8 cellular contexts compared by ENCODE assay signal in genomic region chr19:23762548-23762883, GRCh38. TPM values are rescaled to one million over a fixed set of nuclear protein-coding genes. Genes with fewer than 3 reads are reported as not detected.
DNase-seq lines count a peak whose midpoint lies in the region; ATAC-seq, FAIRE-seq and TF ChIP-seq lines count a peak whose summit lies in the region.

No MANE protein-coding gene starts in this region.

- no peak overlapping the region for H2BK20ac ChIP-seq in H1 (ENCODE audit: low read length)

- peaks cover 4% of the 10 kb centered on the region; the same call in 1 of the 2 replicates for H3K23me2 ChIP-seq in H1 (ENCODE audit: low read depth, low read length)

- DNase-seq in CD14-positive monocyte (ENCODE audit: low spot score): no peak
- no peak for DNase-seq in PC-3
- peak in 1 of 2 experiments; percentile 30 for DNase-seq in H1 (ENCODE audit: low read depth in 1 of 2, low spot score in 2 of 2)
- no peak for DNase-seq in neuronal stem cell (ENCODE audit: low spot score)
- DNase-seq in WERI-Rb-1: no peak
- DNase-seq in HK-2 (ENCODE audit: unreplicated experiment): no peak
- no peak for DNase-seq in kidney glomerular epithelial cell (lab: John Stamatoyannopoulos, UW)

- H3K14ac ChIP-seq in H1 (ENCODE audit: insufficient read length) (no peak overlapping the region), neuronal stem cell (ENCODE audit: low read length) (no peak overlapping the region)

- POLR2A ChIA-PET in PC-3 (lab: Charles Lee; ENCODE audit: unreplicated experiment): no interaction called here
- POLR2A ChIA-PET in H1 (lab: Charles Lee; ENCODE audit: partially characterized antibody): interaction anchor here (0.7 to 2.4 kb wide), 18 partner anchors 10 to 687 kb away, joined by 3 to 20 read pairs (median 6); partner anchors contain the start of genes ZNF254 and ZNF675

- H3K4ac ChIP-seq in H1 (replicated peaks; ENCODE audit: insufficient read length, low read depth, low read length): no peak overlapping the region
- no peak overlapping the region for H3K4ac ChIP-seq in neuronal stem cell (ENCODE audit: low read length)

- H3K18ac ChIP-seq in H1 (ENCODE audit: extremely low read depth, low read length) (no peak overlapping the region), neuronal stem cell (ENCODE audit: low read length) (no peak overlapping the region)

- H3K4me1 ChIP-seq in PC-3 (ENCODE audit: insufficient read depth, low read length) (peaks cover 5% of the 10 kb centered on the region; the same call in 1 of the 2 replicates), H1 (replicated peaks in 1 of 4; ENCODE audit: control insufficient read depth in 3 of 4, insufficient read depth in 4 of 4, low read length in 3 of 4) (no peaks in the 10 kb centered on the region; a peak in 3 of 7 replicates), neuronal stem cell (ENCODE audit: control insufficient read depth in 2 of 2, insufficient read depth in 1 of 2, low read depth in 1 of 2, low read length in 2 of 2) (no peaks in the 10 kb centered on the region)

- H3K4me3 Mint-ChIP-seq in CD14-positive monocyte: peak overlapping the region; percentile 89 to 91

- TF ChIP-seq CTCF in CD14-positive monocyte (IDR thresholded peaks at IDR 0.05) (no peak), PC-3 (conservative IDR thresholded peaks at IDR 0.05; ENCODE audit: low read depth, low read length) (no peak), H1 (IDR thresholded peaks at IDR 0.05; ENCODE audit: control extremely low read depth in 1 of 3, insufficient read depth in 1 of 3, low read depth in 1 of 3, low read length in 3 of 3) (no peak), WERI-Rb-1 (IDR thresholded peaks at IDR 0.05; ENCODE audit: low read depth, low read length) (no peak)

- no peak for TF ChIP-seq RAD21 in H1 (IDR thresholded peaks at IDR 0.05 in 1 of 2, conservative IDR thresholded peaks at IDR 0.05 in 1 of 2; ENCODE audit: low read depth in 2 of 2, low read length in 2 of 2)

- H4K8ac ChIP-seq in H1 (ENCODE audit: extremely low read depth, insufficient read depth, low read length) (no peak overlapping the region), neuronal stem cell (ENCODE audit: low read depth, low read length) (no peak overlapping the region)

- no peak for ATAC-seq in PC-3
- ATAC-seq in GM19328 (IDR thresholded peaks at IDR 0.05; ENCODE audit: unreplicated experiment): no peak

- 57% methylated on average over 9 of the region's 9 CpGs; no CpG with 5 or more reads in 1 of the 2 experiments for WGBS in H1 (ENCODE audit: extremely low coverage in 1 of 2, insufficient coverage in 1 of 2, insufficient read length in 1 of 2, insufficient replicate concordance in 2 of 2, low coverage in 1 of 2, low lambda C conversion rate in 2 of 2, missing lambda C conversion rate in 1 of 2), 2 experiments
- no CpG with 5 or more reads among the region's 9 CpGs for WGBS in neuronal stem cell (ENCODE audit: extremely low coverage in 2 of 2, insufficient read length in 2 of 2, insufficient replicate concordance in 1 of 2), 2 donors

- CTCF ChIA-PET in PC-3 (lab: Charles Lee): no interaction called here
- CTCF ChIA-PET in H1 (lab: Charles Lee; ENCODE audit: partially characterized antibody): no interaction called here

- H3K9me3 Mint-ChIP-seq in CD14-positive monocyte: peaks cover 12 to 68% (median 49%) of the 10 kb centered on the region in 7 donors

- intact Hi-C loops in CD14-positive monocyte (cut with micrococcal nuclease): no loop called here
- intact Hi-C loops in PC-3 (cut with micrococcal nuclease): loop anchor here (5.0 kb wide), 1 partner anchor 75 kb away; the partner anchor contains the start of gene ZNF675

- H2BK5ac ChIP-seq in H1 (ENCODE audit: low read depth, low read length): no peak overlapping the region
- H2BK5ac ChIP-seq in neuronal stem cell (ENCODE audit: low read length): no peak overlapping the region

- H4K20me1 ChIP-seq in PC-3 (ENCODE audit: low read length) (no peaks in the 10 kb centered on the region), H1 (replicated peaks in 1 of 2; ENCODE audit: control insufficient read depth in 1 of 2, insufficient read depth in 2 of 2, low read length in 2 of 2) (no peaks in the 10 kb centered on the region)

- H3K27ac ChIP-seq in PC-3 (ENCODE audit: low read length) (peak overlapping the region; percentile 86), H1 (ENCODE audit: low read depth, low read length) (no peak overlapping the region), neuronal stem cell (replicated peaks; ENCODE audit: low read length) (no peak overlapping the region), WERI-Rb-1 (no peak overlapping the region)

- H3K36me3 Mint-ChIP-seq in CD14-positive monocyte: no peaks in the 10 kb centered on the region

- no peak overlapping the region for H4K5ac ChIP-seq in H1 (ENCODE audit: insufficient read length, low read depth, low read length)

- peak overlapping the region; percentile 89 for H3K4me3 ChIP-seq in PC-3 (ENCODE audit: low read length)
- peak overlapping the region; percentile 64 to 80 (median 72) for H3K4me3 ChIP-seq in H1 (ENCODE audit: extremely low read depth in 1 of 4, insufficient read depth in 2 of 4, low read depth in 3 of 4, low read length in 4 of 4)
- H3K4me3 ChIP-seq in neuronal stem cell (ENCODE audit: low read length in 2 of 2): peak overlapping the region in 1 of 2 donors; percentile 85
- H3K4me3 ChIP-seq in WERI-Rb-1 (ENCODE audit: low read depth, low read length): no peak overlapping the region

- H4K91ac ChIP-seq in H1 (replicated peaks; ENCODE audit: insufficient read length, low read length): no peak overlapping the region
- H4K91ac ChIP-seq in neuronal stem cell (ENCODE audit: low read depth, low read length, poor library complexity): no peak overlapping the region

- H2AFZ ChIP-seq in PC-3 (ENCODE audit: low read length): peak overlapping the region; percentile 90
- H2AFZ ChIP-seq in H1 (ENCODE audit: low read length): no peak overlapping the region
- peak overlapping the region; percentile 95 for H2AFZ ChIP-seq in neuronal stem cell (ENCODE audit: low read length)

- H2BK12ac ChIP-seq in H1 (ENCODE audit: low read depth, low read length): no peak overlapping the region
- no peak overlapping the region for H2BK12ac ChIP-seq in neuronal stem cell (ENCODE audit: low read length)

- peaks cover 28% of the 10 kb centered on the region for H3K4me1 Mint-ChIP-seq in CD14-positive monocyte

- H3K23ac ChIP-seq in H1 (ENCODE audit: insufficient read length) (no peak overlapping the region), neuronal stem cell (ENCODE audit: low read depth, low read length, poor library complexity) (no peak overlapping the region)

- no peak overlapping the region for H3K56ac ChIP-seq in H1 (replicated peaks; ENCODE audit: insufficient read length, low read depth, low read length)

- no TSS peak for BruUV-seq in PC-3 (replicated peaks; lab: Mats Ljungman, UMichigan)

- H2AK5ac ChIP-seq in H1 (ENCODE audit: low read depth, low read length) (no peak overlapping the region), neuronal stem cell (ENCODE audit: low read depth, low read length) (no peak overlapping the region)

- TF ChIP-seq EP300 in H1 (IDR thresholded peaks at IDR 0.05; ENCODE audit: borderline replicate concordance in 1 of 2, low read depth in 2 of 2, low read length in 2 of 2): no peak

- H3F3A ChIP-seq in PC-3 (ENCODE audit: low read length, unreplicated experiment): no peaks in the 10 kb centered on the region

- H3K27me3 Mint-ChIP-seq in CD14-positive monocyte (ENCODE audit: low read depth in 3 of 3): peaks cover 2 to 7% (median 2%) of the 10 kb centered on the region in 3 donors

- no peaks in the 10 kb centered on the region for H3K27me3 ChIP-seq in PC-3 (ENCODE audit: low read length)
- no peaks in the 10 kb centered on the region; a peak in 1 of 7 replicates for H3K27me3 ChIP-seq in H1 (replicated peaks in 1 of 4; ENCODE audit: control insufficient read depth in 3 of 4, extremely low read depth in 1 of 4, insufficient read depth in 3 of 4, low read length in 3 of 4)
- no peaks in the 10 kb centered on the region for H3K27me3 ChIP-seq in neuronal stem cell (ENCODE audit: control insufficient read depth in 3 of 3, insufficient read depth in 3 of 3, low read depth in 1 of 3, low read length in 3 of 3)
- H3K27me3 ChIP-seq in WERI-Rb-1 (ENCODE audit: insufficient read depth, low read depth, severe bottlenecking): no peaks in the 10 kb centered on the region

- H3K36me3 ChIP-seq in PC-3 (ENCODE audit: low read depth, low read length) (peaks cover 20% of the 10 kb centered on the region), H1 (ENCODE audit: control insufficient read depth in 2 of 4, insufficient read depth in 4 of 4, low read length in 3 of 4) (no peaks in the 10 kb centered on the region), neuronal stem cell (replicated peaks in 1 of 2; ENCODE audit: control insufficient read depth in 2 of 2, insufficient read depth in 2 of 2, low read length in 2 of 2) (peaks cover 0 to 32% of the 10 kb centered on the region in 2 donors), WERI-Rb-1 (peaks cover 4% of the 10 kb centered on the region)

- H3K79me1 ChIP-seq in H1 (ENCODE audit: low read depth, low read length) (no peaks in the 10 kb centered on the region; the same call in 1 of the 2 replicates), neuronal stem cell (ENCODE audit: low read depth, low read length) (no peaks in the 10 kb centered on the region)

- H3K9me2 ChIP-seq in PC-3 (replicated peaks; ENCODE audit: low read length): no peaks in the 10 kb centered on the region

- TF ChIP-seq POLR2A in H1 (IDR thresholded peaks at IDR 0.05; ENCODE audit: control extremely low read depth in 1 of 2, low read depth in 2 of 2, low read length in 2 of 2): no peak

- no peaks in the 10 kb centered on the region for H3K9me3 ChIP-seq in PC-3 (ENCODE audit: low read length)
- peaks cover 2 to 42% of the 10 kb centered on the region in 2 experiments; a peak in 3 of 4 replicates for H3K9me3 ChIP-seq in H1 (ENCODE audit: insufficient read depth in 2 of 2, low read depth in 1 of 2, low read length in 1 of 2)
- peaks cover 1 to 32% of the 10 kb centered on the region in 2 donors for H3K9me3 ChIP-seq in neuronal stem cell (replicated peaks in 1 of 2; ENCODE audit: control insufficient read depth in 2 of 2, insufficient read depth in 1 of 2, low read depth in 1 of 2, low read length in 2 of 2)
- no peaks in the 10 kb centered on the region for H3K9me3 ChIP-seq in WERI-Rb-1 (ENCODE audit: severe bottlenecking)

- peak overlapping the region; percentile 94 for H3K4me2 ChIP-seq in PC-3 (ENCODE audit: low read length)
- no peak overlapping the region for H3K4me2 ChIP-seq in H1 (ENCODE audit: insufficient read depth in 1 of 2, low read depth in 2 of 2, low read length in 2 of 2)
- no peak overlapping the region for H3K4me2 ChIP-seq in neuronal stem cell (ENCODE audit: insufficient read depth, low read length, poor library complexity, severe bottlenecking)

- H3K9ac ChIP-seq in PC-3 (ENCODE audit: low read length): peak overlapping the region; percentile 93; the same call in 1 of the 2 replicates
- no peak overlapping the region for H3K9ac ChIP-seq in H1 (replicated peaks in 1 of 4; ENCODE audit: extremely low read depth in 1 of 4, low read depth in 3 of 4, low read length in 3 of 4)
- H3K9ac ChIP-seq in neuronal stem cell (ENCODE audit: low read depth, low read length, poor library complexity): no peak overlapping the region

- peaks cover 50% of the 10 kb centered on the region for H3K79me2 ChIP-seq in PC-3 (ENCODE audit: low read length)
- peaks cover 6 to 40% of the 10 kb centered on the region in 2 experiments for H3K79me2 ChIP-seq in H1 (ENCODE audit: control insufficient read depth in 1 of 2, insufficient read depth in 2 of 2, low read length in 2 of 2)

- H2BK15ac ChIP-seq in H1 (ENCODE audit: low read length): no peak overlapping the region
- no peak overlapping the region for H2BK15ac ChIP-seq in neuronal stem cell (ENCODE audit: low read length)

- no peak for FAIRE-seq in H1 (lab: Jason Lieb, UNC)

- H3K27ac Mint-ChIP-seq in CD14-positive monocyte: peak overlapping the region in 1 of 7 donors; percentile 50

- H2BK120ac ChIP-seq in H1 (replicated peaks; ENCODE audit: low read depth, low read length) (no peak overlapping the region), neuronal stem cell (ENCODE audit: low read depth, low read length) (no peak overlapping the region)

RNA-seq across cellular contexts. Expression of gene ZNF681, which starts 3.8 kb away (rescaled TPM):
- under 1 TPM; 0.04 to 0.05 TPM for polyA plus RNA-seq in CD14-positive monocyte
- 2.5 and 2.6 TPM in 2 replicates for total RNA-seq in PC-3 (2014; rRNA removed)
- total RNA-seq in H1 (2021; fragmentation: NEBNext Ultra II Directional; extraction: Animal tissue kit (Norgen Biotek cat#: 25700)): 6.8 and 7.9 TPM in 2 replicates
- 0.86 and 1.1 TPM in 2 replicates for polyA plus RNA-seq in H1 (2011; rRNA removed)
- polyA plus RNA-seq in H1 (2011; cell fraction: cytosol; rRNA removed): 1.4 TPM
- 1.5 TPM for polyA plus RNA-seq in H1 (2011; cell fraction: nucleus; rRNA removed)
- 0.61 to 1.5 TPM (median 1.4 TPM) in 4 replicates for polyA plus RNA-seq in H1 (2012, experiment 1 of 2)
- polyA plus RNA-seq in H1 (2012, experiment 2 of 2): 0.10 TPM
- polyA plus RNA-seq in H1 (2013, experiment 1 of 2): 5.3 TPM
- 4.3 TPM for polyA plus RNA-seq in H1 (2013, experiment 2 of 2)
- 1.6 and 4.0 TPM in 2 replicates for polyA minus RNA-seq in H1 (2011; rRNA and poly(A)+ RNA removed)
- 1.8 TPM for polyA minus RNA-seq in H1 (2011; cell fraction: cytosol; rRNA and poly(A)+ RNA removed)
- polyA minus RNA-seq in H1 (2011; cell fraction: nucleus; rRNA and poly(A)+ RNA removed): 10.0 TPM
- 4.2 TPM for polyA plus RNA-seq in neuronal stem cell (2013, experiment 1 of 2)
- 4.7 TPM for polyA plus RNA-seq in neuronal stem cell (2013, experiment 2 of 2)
